ENCODE assay signal across 21 cellular contexts in genomic region chr9:21653091-21653490, GRCh38.
"Had no signal": no experiment of that assay in that cellular context is flagged by ENCODE, and none has a peak within 500 bp of the region (broad histone marks: within the 10 kb centered on the region; RNA-seq: fewer than 3 reads in every experiment).

No MANE protein-coding gene starts in this region.

- H3K36me3 ChIP-seq: ascending aorta, cardiac muscle cell, pancreas had no signal

- H3K27me3 Mint-ChIP-seq: stimulated activated naive CD8-positive, alpha-beta T cell treated with anti-CD3 and anti-CD28 coated beads, Interleukin-15, amount 100 ng/mL, for 72 hours had no signal

- ATAC-seq: activated CD8-positive, alpha-beta memory T cell treated with anti-CD3 and anti-CD28 coated beads, Interleukin-2, amount 10 ng/mL, durations not matched to agents 7 days and 5 days; activated naive CD8-positive, alpha-beta T cell treated with anti-CD3 and anti-CD28 coated beads, Interleukin-2, amount 50 U/mL, for 24 hours; esophagus mucosa; naive thymus-derived CD8-positive, alpha-beta T cell; pancreas; sciatic nerve; stimulated activated naive CD8-positive, alpha-beta T cell treated with anti-CD3 and anti-CD28 coated beads, Interleukin-15, amount 100 ng/mL, for 72 hours had no signal

- H3K36me3 Mint-ChIP-seq: activated CD8-positive, alpha-beta memory T cell treated with anti-CD3 and anti-CD28 coated beads, Interleukin-2, amount 10 ng/mL, durations not matched to agents 7 days and 5 days; activated naive CD4-positive, alpha-beta T cell treated with anti-CD3 and anti-CD28 coated beads, Interleukin-2, amount 10 ng/mL, durations not matched to agents 7 days and 5 days; type B pancreatic cell had no signal

- H3K27ac ChIP-seq: ascending aorta, cardiac muscle cell, pancreas had no signal

- H3K27me3 ChIP-seq: ascending aorta, cardiac muscle cell, pancreas had no signal

- H3K4me2 ChIP-seq: smooth muscle cell had no signal

- DNase-seq: activated B cell treated with CpG ODN at 0.5 μM for 24 hours; activated CD4-positive, alpha-beta memory T cell treated with anti-CD3 and anti-CD28 coated beads, Interleukin-2, amount 10 ng/mL, durations not matched to agents 7 days and 5 days; activated CD4-positive, alpha-beta T cell treated with anti-CD3 and anti-CD28 coated beads for 4 hours; activated CD8-positive, alpha-beta memory T cell treated with anti-CD3 and anti-CD28 coated beads, Interleukin-2, amount 10 ng/mL, durations not matched to agents 7 days and 5 days; activated naive CD4-positive, alpha-beta T cell treated with anti-CD3 and anti-CD28 coated beads, Interleukin-2, amount 10 ng/mL, durations not matched to agents 7 days and 5 days; activated naive CD8-positive, alpha-beta T cell treated with anti-CD3 and anti-CD28 coated beads, Interleukin-2, amount 50 U/mL, for 24 hours; endodermal cell; immature natural killer cell; naive thymus-derived CD8-positive, alpha-beta T cell; pancreas; stimulated activated CD4-positive, alpha-beta T cell treated with anti-CD3 and anti-CD28 coated beads, Interleukin-4, amount 100 ng/mL, for 1 hour; stimulated activated naive CD8-positive, alpha-beta T cell treated with anti-CD3 and anti-CD28 coated beads, Interleukin-15, amount 100 ng/mL, for 72 hours; T-helper 1 cell; T-helper 9 cell had no signal

- H3K9me3 ChIP-seq: ascending aorta, pancreas had no signal

- H3K27ac Mint-ChIP-seq: activated B cell treated with CpG ODN at 0.5 μM for 24 hours; activated CD4-positive, alpha-beta memory T cell treated with anti-CD3 and anti-CD28 coated beads, Interleukin-2, amount 10 ng/mL, durations not matched to agents 7 days and 5 days; activated CD8-positive, alpha-beta memory T cell treated with anti-CD3 and anti-CD28 coated beads, Interleukin-2, amount 10 ng/mL, durations not matched to agents 7 days and 5 days; activated naive CD4-positive, alpha-beta T cell treated with anti-CD3 and anti-CD28 coated beads, Interleukin-2, amount 10 ng/mL, durations not matched to agents 7 days and 5 days; activated naive CD8-positive, alpha-beta T cell treated with anti-CD3 and anti-CD28 coated beads, Interleukin-2, amount 50 U/mL, for 24 hours; activated T-helper 2 cell treated with anti-CD3 and anti-CD28 coated beads, Interferon-gamma antibody, Interleukin-2, Interleukin-4, amounts not matched to agents 10 μg/mL and 5 μg/mL and 100 μg/mL, durations not matched to agents 14 hours and 24 hours and 36 hours; endodermal cell; immature natural killer cell; naive thymus-derived CD8-positive, alpha-beta T cell; stimulated activated naive CD8-positive, alpha-beta T cell treated with anti-CD3 and anti-CD28 coated beads, Interleukin-15, amount 100 ng/mL, for 72 hours; type B pancreatic cell had no signal

- H3K4me3 Mint-ChIP-seq: activated B cell treated with CpG ODN at 0.5 μM for 24 hours; activated CD4-positive, alpha-beta memory T cell treated with anti-CD3 and anti-CD28 coated beads, Interleukin-2, amount 10 ng/mL, durations not matched to agents 7 days and 5 days; activated CD8-positive, alpha-beta memory T cell treated with anti-CD3 and anti-CD28 coated beads, Interleukin-2, amount 10 ng/mL, durations not matched to agents 7 days and 5 days; activated naive CD4-positive, alpha-beta T cell treated with anti-CD3 and anti-CD28 coated beads, Interleukin-2, amount 10 ng/mL, durations not matched to agents 7 days and 5 days; activated naive CD8-positive, alpha-beta T cell treated with anti-CD3 and anti-CD28 coated beads, Interleukin-2, amount 50 U/mL, for 24 hours; endodermal cell; immature natural killer cell; naive thymus-derived CD8-positive, alpha-beta T cell; stimulated activated naive CD8-positive, alpha-beta T cell treated with anti-CD3 and anti-CD28 coated beads, Interleukin-15, amount 100 ng/mL, for 72 hours; type B pancreatic cell had no signal

- H3K4me1 ChIP-seq: ascending aorta, pancreas had no signal

- H3K4me1 Mint-ChIP-seq: activated B cell treated with CpG ODN at 0.5 μM for 24 hours; activated CD4-positive, alpha-beta memory T cell treated with anti-CD3 and anti-CD28 coated beads, Interleukin-2, amount 10 ng/mL, durations not matched to agents 7 days and 5 days; activated CD8-positive, alpha-beta memory T cell treated with anti-CD3 and anti-CD28 coated beads, Interleukin-2, amount 10 ng/mL, durations not matched to agents 7 days and 5 days; activated naive CD4-positive, alpha-beta T cell treated with anti-CD3 and anti-CD28 coated beads, Interleukin-2, amount 10 ng/mL, durations not matched to agents 7 days and 5 days; immature natural killer cell had no signal

- H3K4me3 ChIP-seq: ascending aorta, cardiac muscle cell, pancreas, smooth muscle cell had no signal
